ENCODE assay signal across 1 cellular context in genomic region chr1:178537445-178538090, GRCh38.
TF ChIP-seq lines count a peak whose summit lies in the region.

No MANE protein-coding gene starts in this region.

TF ChIP-seq in HepG2, 621 proteins besides CTCF, POLR2A, EP300 and RAD21 (continued from another document):
- TF ChIP-seq TRIM22 (IDR thresholded peaks at IDR 0.05) (no peak), HNF4G (IDR thresholded peaks at IDR 0.05; ENCODE audit: borderline replicate concordance, low read depth, low read length) (peak; percentile 69; the same call in 1 of the 2 replicates), HNF4G (CRISPR knock-in tag; IDR thresholded peaks at IDR 0.05; ENCODE audit: borderline replicate concordance, low read depth) (no peak), ZNF318 (CRISPR knock-in tag; IDR thresholded peaks at IDR 0.05) (no peak), PLSCR1 (CRISPR knock-in tag; IDR thresholded peaks at IDR 0.05; ENCODE audit: borderline replicate concordance) (no peak), ZEB1 (IDR thresholded peaks at IDR 0.05; ENCODE audit: insufficient replicate concordance, low read depth) (peak; percentile 94), ZNF761 (CRISPR knock-in tag; conservative IDR thresholded peaks at IDR 0.05) (no peak), ZNF660 (CRISPR knock-in tag; IDR thresholded peaks at IDR 0.05; ENCODE audit: borderline replicate concordance, low read depth) (no peak), KDM6A (CRISPR knock-in tag; IDR thresholded peaks at IDR 0.05; ENCODE audit: low read depth) (no peak), ARHGAP35 (CRISPR knock-in tag; IDR thresholded peaks at IDR 0.05; ENCODE audit: borderline replicate concordance) (no peak), ZNF83 (CRISPR knock-in tag; IDR thresholded peaks at IDR 0.05; ENCODE audit: borderline replicate concordance) (no peak), ZBTB10 (CRISPR knock-in tag; IDR thresholded peaks at IDR 0.05; ENCODE audit: borderline replicate concordance) (no peak), NCOR1 (IDR thresholded peaks at IDR 0.05; ENCODE audit: borderline replicate concordance, low read length) (no peak), PBX3 (CRISPR knock-in tag; IDR thresholded peaks at IDR 0.05; ENCODE audit: borderline replicate concordance) (no peak), CCAR2 (optimal IDR thresholded peaks at IDR 0.05; ENCODE audit: low read depth, low read length) (no peak), ZNF326 (CRISPR knock-in tag; IDR thresholded peaks at IDR 0.05; ENCODE audit: borderline replicate concordance) (no peak), KLF11 (CRISPR knock-in tag; IDR thresholded peaks at IDR 0.05) (no peak), DR1 (CRISPR knock-in tag; IDR thresholded peaks at IDR 0.05) (0 out of 2 replicates have a peak, but pooled peaks have one; percentile 29), CENPT (CRISPR knock-in tag; IDR thresholded peaks at IDR 0.05; ENCODE audit: low read depth) (no peak), ZNF7 (CRISPR knock-in tag; IDR thresholded peaks at IDR 0.05) (no peak), TARDBP (CRISPR knock-in tag; IDR thresholded peaks at IDR 0.05) (no peak), CEBPG (CRISPR knock-in tag; IDR thresholded peaks at IDR 0.05) (peak; percentile 86), ZNF446 (CRISPR knock-in tag; IDR thresholded peaks at IDR 0.05) (no peak), ZBTB1 (CRISPR knock-in tag; IDR thresholded peaks at IDR 0.05; ENCODE audit: borderline replicate concordance) (no peak), ZBTB49 (CRISPR knock-in tag; IDR thresholded peaks at IDR 0.05; ENCODE audit: borderline replicate concordance) (no peak), BCL6 (CRISPR knock-in tag; IDR thresholded peaks at IDR 0.05) (0 out of 2 replicates have a peak, but pooled peaks have one; percentile 8)
TF ChIP-seq in HepG2: peak in this region for 22.
